Comparison of ENCODE assay signal across 17 cellular contexts in genomic region chr15:75037685-75038084, GRCh38. TPM values are rescaled to one million over a fixed set of nuclear protein-coding genes. Genes with fewer than 3 reads are reported as not detected.
DNase-seq lines count a peak whose midpoint lies in the region; ATAC-seq and TF ChIP-seq lines count a peak whose summit lies in the region.
"Had no signal": no experiment of that assay in that cellular context is flagged by ENCODE, and none has a peak within 500 bp of the region (broad histone marks: within the 10 kb centered on the region; RNA-seq: fewer than 3 reads in every experiment).

No MANE protein-coding gene starts in this region.

- CTCF ChIA-PET in HCT116 (lab: Charles Lee), result interaction anchor here (0.6 to 2.4 kb wide), 5 partner anchors 8 to 270 kb away, joined by 3 to 13 read pairs (median 3); partner anchors contain the start of gene C15orf39
- CTCF ChIA-PET in activated CD8-positive, alpha-beta T cell treated with anti-CD3 and anti-CD28 coated beads for 36 hours (lab: Charles Lee), result interaction anchor here (1.5 to 2.2 kb wide), 3 partner anchors 8 to 167 kb away, joined by 7 to 10 read pairs (median 9); partner anchors contain the start of gene C15orf39

- H3K27ac Mint-ChIP-seq in activated CD8-positive, alpha-beta T cell treated with anti-CD3 and anti-CD28 coated beads for 36 hours, result peak overlapping the region; percentile 71

- H2BK120ac ChIP-seq in neuronal stem cell (ENCODE audit: low read depth, low read length), result no peak overlapping the region

- no peak overlapping the region for H2BK12ac ChIP-seq in neuronal stem cell (ENCODE audit: low read length)

- no peak for TF ChIP-seq RAD21 in HCT116 (IDR thresholded peaks at IDR 0.05; ENCODE audit: low read depth)

- POLR2A ChIA-PET in HCT116 (lab: Charles Lee), result interaction anchor here (1.3 to 1.8 kb wide), 4 partner anchors 161 to 167 kb away, joined by 3 to 7 read pairs (median 5); partner anchors contain the start of gene C15orf39
- POLR2A ChIA-PET in activated CD8-positive, alpha-beta T cell treated with anti-CD3 and anti-CD28 coated beads for 36 hours (lab: Charles Lee), result interaction anchor here (0.7 to 1.6 kb wide), 3 partner anchors 13 to 164 kb away, joined by 3 to 6 read pairs (median 4); partner anchors contain the start of genes C15orf39 and PPCDC

- no peak overlapping the region for H2BK15ac ChIP-seq in neuronal stem cell (ENCODE audit: low read length)

- no peak overlapping the region for H3K18ac ChIP-seq in neuronal stem cell (ENCODE audit: low read length)

- peaks cover 34% of the 10 kb centered on the region for H3K4me1 Mint-ChIP-seq in activated CD8-positive, alpha-beta T cell treated with anti-CD3 and anti-CD28 coated beads for 36 hours (ENCODE audit: low read depth)

- H4K8ac ChIP-seq in neuronal stem cell (ENCODE audit: low read depth, low read length), result no peak overlapping the region

- H4K91ac ChIP-seq in neuronal stem cell (ENCODE audit: low read depth, low read length, poor library complexity), result no peak overlapping the region

- H3K4me1 ChIP-seq in BLaER1 treated with 17β-estradiol and CSF1 and Interleukin-3, amounts not matched to agents 10 nM and 100 nM, result peaks cover 45 to 99% (median 72%) of the 10 kb centered on the region in 10 experiments
- H3K4me1 ChIP-seq in HCT116 (ENCODE audit: control insufficient read depth in 1 of 2, insufficient read depth in 2 of 2, low read length in 2 of 2), result peaks cover 43 to 55% of the 10 kb centered on the region in 2 experiments
- H3K4me1 ChIP-seq in neuronal stem cell (ENCODE audit: control insufficient read depth in 2 of 2, insufficient read depth in 1 of 2, low read depth in 1 of 2, low read length in 2 of 2), result no peaks in the 10 kb centered on the region
- H3K4me1 ChIP-seq: prostate gland had no signal

- RAD21 ChIA-PET in HCT116 (lab: Charles Lee; ENCODE audit: low non-redundant PET in 1 of 2, low total read pairs in 2 of 2, uncharacterized antibody in 2 of 2, unreplicated experiment in 2 of 2), result interaction anchor here in 1 of 2 experiments (0.8 kb wide), 1 partner anchor 29 kb away, joined by 3 read pairs; no protein-coding TSS in a partner anchor

- H3K4me2 ChIP-seq in BLaER1 treated with 17β-estradiol and CSF1 and Interleukin-3, amounts not matched to agents 10 nM and 100 nM, result peak overlapping the region; percentile 0 to 82 (median 62); a peak in 19 of 22 replicates
- H3K4me2 ChIP-seq in HCT116 (ENCODE audit: low read length) (peak overlapping the region; percentile 67), neuronal stem cell (ENCODE audit: insufficient read depth, low read length, poor library complexity, severe bottlenecking) (no peak overlapping the region)

- no peaks in the 10 kb centered on the region for H3K9me2 ChIP-seq in HCT116 (ENCODE audit: insufficient read depth)

- no peak overlapping the region for H3K4ac ChIP-seq in neuronal stem cell (ENCODE audit: low read length)

- BruUV-seq in HCT116 (replicated peaks; lab: Mats Ljungman, UMichigan), result no TSS peak

- peak; percentile 51 for ATAC-seq in HCT116
- ATAC-seq in activated CD8-positive, alpha-beta T cell treated with anti-CD3 and anti-CD28 coated beads for 36 hours, result peak; percentile 76
- no peak for ATAC-seq in GM21381 (IDR thresholded peaks at IDR 0.05; ENCODE audit: unreplicated experiment)
- no peak for ATAC-seq in GM21619 (IDR thresholded peaks at IDR 0.05; ENCODE audit: unreplicated experiment)
- ATAC-seq in GM21786 (IDR thresholded peaks at IDR 0.05; ENCODE audit: unreplicated experiment), result no peak

- H3K9me3 ChIP-seq in BLaER1 treated with 17β-estradiol and CSF1 and Interleukin-3, amounts not matched to agents 10 nM and 100 nM (replicated peaks in 1 of 11), result peaks cover 0 to 3% (median 0%) of the 10 kb centered on the region in 11 experiments; a peak in 2 of 22 replicates
- no peaks in the 10 kb centered on the region for H3K9me3 ChIP-seq in HCT116 (ENCODE audit: control insufficient read depth in 1 of 2, insufficient read depth in 1 of 2, low read depth in 1 of 2, low read length in 2 of 2)
- no peaks in the 10 kb centered on the region for H3K9me3 ChIP-seq in neuronal stem cell (replicated peaks in 1 of 2; ENCODE audit: control insufficient read depth in 2 of 2, insufficient read depth in 1 of 2, low read depth in 1 of 2, low read length in 2 of 2)
- H3K9me3 ChIP-seq: BE2C, left ventricle myocardium inferior, MG63, prostate gland, suprapubic skin had no signal

- H3K36me3 ChIP-seq in BLaER1 treated with 17β-estradiol and CSF1 and Interleukin-3, amounts not matched to agents 10 nM and 100 nM, result peaks cover 0 to 14% (median 5%) of the 10 kb centered on the region in 11 experiments; a peak in 4 of 22 replicates
- H3K36me3 ChIP-seq in HCT116 (ENCODE audit: control insufficient read depth in 1 of 2, insufficient read depth in 2 of 2, low read length in 2 of 2) (peaks cover 0 to 3% of the 10 kb centered on the region in 2 experiments; a peak in 1 of 4 replicates), neuronal stem cell (replicated peaks in 1 of 2; ENCODE audit: control insufficient read depth in 2 of 2, insufficient read depth in 2 of 2, low read length in 2 of 2) (peaks cover 1 to 49% of the 10 kb centered on the region in 2 donors)
- H3K36me3 ChIP-seq: BE2C, left ventricle myocardium inferior, prostate gland, suprapubic skin had no signal

- no peak overlapping the region for H2BK5ac ChIP-seq in neuronal stem cell (ENCODE audit: low read length)

- WGBS in neuronal stem cell (ENCODE audit: extremely low coverage in 2 of 2, insufficient read length in 2 of 2, insufficient replicate concordance in 1 of 2), 2 donors, result no CpG with 5 or more reads among the region's 6 CpGs

- H3K23ac ChIP-seq in neuronal stem cell (ENCODE audit: low read depth, low read length, poor library complexity), result no peak overlapping the region

- no peak overlapping the region for H2AK5ac ChIP-seq in neuronal stem cell (ENCODE audit: low read depth, low read length)

- H3K79me2 ChIP-seq in HCT116 (ENCODE audit: insufficient read depth, low read length), result peaks cover 30% of the 10 kb centered on the region

- H3K9ac ChIP-seq in BLaER1 treated with 17β-estradiol and CSF1 and Interleukin-3, amounts not matched to agents 10 nM and 100 nM, result 0 out of 22 replicates have a peak overlapping the region, but pooled peaks of 1 of the 11 experiments have one; percentile 5
- no peak overlapping the region for H3K9ac ChIP-seq in HCT116 (ENCODE audit: low read length)
- no peak overlapping the region for H3K9ac ChIP-seq in neuronal stem cell (ENCODE audit: low read depth, low read length, poor library complexity)

- no peaks in the 10 kb centered on the region; a peak in 2 of 22 replicates for H4K20me1 ChIP-seq in BLaER1 treated with 17β-estradiol and CSF1 and Interleukin-3, amounts not matched to agents 10 nM and 100 nM
- no peaks in the 10 kb centered on the region for H4K20me1 ChIP-seq in HCT116 (ENCODE audit: insufficient read depth)

- no peak overlapping the region for H3K14ac ChIP-seq in neuronal stem cell (ENCODE audit: low read length)

- intact Hi-C loops in HCT116 (cut with micrococcal nuclease), result loop anchor here (5.0 kb wide), 1 partner anchor 70 kb away; no protein-coding TSS in a partner anchor
- intact Hi-C loops in activated CD8-positive, alpha-beta T cell treated with anti-CD3 and anti-CD28 coated beads for 36 hours (cut with micrococcal nuclease), result no loop called here

- peak overlapping the region in 4 of 11 experiments; percentile 3 to 23 (median 16); a peak in 6 of 22 replicates for H3K27ac ChIP-seq in BLaER1 treated with 17β-estradiol and CSF1 and Interleukin-3, amounts not matched to agents 10 nM and 100 nM
- no peak overlapping the region for H3K27ac ChIP-seq in HCT116 (ENCODE audit: low read depth, low read length)
- no peak overlapping the region for H3K27ac ChIP-seq in neuronal stem cell (replicated peaks; ENCODE audit: low read length)
- H3K27ac ChIP-seq: left ventricle myocardium inferior, prostate gland had no signal

- no peak overlapping the region for H2AFZ ChIP-seq in HCT116 (ENCODE audit: low read depth, low read length, poor library complexity, severe bottlenecking)
- H2AFZ ChIP-seq in neuronal stem cell (ENCODE audit: low read length), result no peak overlapping the region

- no peaks in the 10 kb centered on the region for H3K27me3 Mint-ChIP-seq in activated CD8-positive, alpha-beta T cell treated with anti-CD3 and anti-CD28 coated beads for 36 hours

- TF ChIP-seq CTCF in HCT116 (IDR thresholded peaks at IDR 0.05 in 2 of 3, conservative IDR thresholded peaks at IDR 0.05 in 1 of 3; ENCODE audit: borderline replicate concordance in 1 of 3, insufficient read depth in 1 of 3, low read depth in 2 of 3, low read length in 2 of 3) (no peak), fibroblast of pulmonary artery (IDR thresholded peaks at IDR 0.05; ENCODE audit: low read length, missing control alignments) (no peak)
- TF ChIP-seq CTCF in activated CD8-positive, alpha-beta T cell treated with anti-CD3 and anti-CD28 coated beads for 36 hours (IDR thresholded peaks at IDR 0.05), result no peak

- H3K4me3 ChIP-seq in BLaER1 treated with 17β-estradiol and CSF1 and Interleukin-3, amounts not matched to agents 10 nM and 100 nM, result peak overlapping the region in 1 of 10 experiments; percentile 26; a peak in 2 of 20 replicates
- H3K4me3 ChIP-seq in HCT116 (replicated peaks in 1 of 2; ENCODE audit: low read depth in 1 of 2, low read length in 2 of 2) (0 out of 4 replicates have a peak overlapping the region, but pooled peaks of 1 of the 2 experiments have one; percentile 2), fibroblast of pulmonary artery (replicated peaks; ENCODE audit: low read depth, low read length) (no peak overlapping the region), neuronal stem cell (ENCODE audit: low read length in 2 of 2) (no peak overlapping the region)
- H3K4me3 ChIP-seq: left ventricle myocardium inferior, MG63, prostate gland, suprapubic skin had no signal

- no peak overlapping the region for H3K4me3 Mint-ChIP-seq in activated CD8-positive, alpha-beta T cell treated with anti-CD3 and anti-CD28 coated beads for 36 hours

- no peak for TF ChIP-seq POLR2A in HCT116 (IDR thresholded peaks at IDR 0.05; ENCODE audit: borderline replicate concordance, extremely low read depth, insufficient read depth, insufficient read length)

- H3K79me1 ChIP-seq in neuronal stem cell (ENCODE audit: low read depth, low read length), result peaks cover 3% of the 10 kb centered on the region

- H3K9me3 Mint-ChIP-seq in activated CD8-positive, alpha-beta T cell treated with anti-CD3 and anti-CD28 coated beads for 36 hours, result no peaks in the 10 kb centered on the region

- DNase-seq in HCT116 (ENCODE audit: low read depth, low spot score) (no peak), fibroblast of pulmonary artery (ENCODE audit: low read depth) (peak; percentile 45), neuronal stem cell (ENCODE audit: low spot score) (no peak)
- DNase-seq in activated CD8-positive, alpha-beta T cell treated with anti-CD3 and anti-CD28 coated beads for 36 hours, result peak; percentile 60
- DNase-seq: BE2C; DMS79 treated with DMSO at 0.1 percent for 48 hours; hypothalamus; left ventricle myocardium inferior; MG63; SIG-M5; stimulated activated CD4-positive, alpha-beta T cell treated with anti-CD3 and anti-CD28 coated beads, Interleukin-12 subunit alpha, Interleukin-12 subunit beta, amount 100 ng/mL, for 4 hours had no signal

- peaks cover 18% of the 10 kb centered on the region for H3K36me3 Mint-ChIP-seq in activated CD8-positive, alpha-beta T cell treated with anti-CD3 and anti-CD28 coated beads for 36 hours (ENCODE audit: low read depth)

- H3K27me3 ChIP-seq in BLaER1 treated with 17β-estradiol and CSF1 and Interleukin-3, amounts not matched to agents 10 nM and 100 nM, result no peaks in the 10 kb centered on the region
- H3K27me3 ChIP-seq in HCT116 (ENCODE audit: insufficient read depth, low read length) (no peaks in the 10 kb centered on the region), neuronal stem cell (ENCODE audit: control insufficient read depth in 3 of 3, insufficient read depth in 3 of 3, low read depth in 1 of 3, low read length in 3 of 3) (no peaks in the 10 kb centered on the region)
- H3K27me3 ChIP-seq: BE2C, MG63, suprapubic skin had no signal

RNA-seq across cellular contexts. Expression of gene PPCDC, which starts 14.3 kb away (rescaled TPM):
- 18.0 TPM for total RNA-seq in HCT116 (2021; ENCODE audit: unreplicated experiment)
- 18.7 and 23.5 TPM in 2 replicates for polyA plus RNA-seq in HCT116 (2012)
- total RNA-seq in activated CD8-positive, alpha-beta T cell treated with anti-CD3 and anti-CD28 coated beads for 36 hours, result 10 to 100 TPM; 25.7 to 26.6 TPM
- 6.1 TPM for polyA plus RNA-seq in neuronal stem cell (2013, experiment 1 of 2)
- polyA plus RNA-seq in neuronal stem cell (2013, experiment 2 of 2), result 6.0 TPM

RNA-seq across cellular contexts. Expression of gene SCAMP5, which starts 42.3 kb away (rescaled TPM):
- 6.2 TPM for total RNA-seq in HCT116 (2021; ENCODE audit: unreplicated experiment)
- 5.6 and 7.4 TPM in 2 replicates for polyA plus RNA-seq in HCT116 (2012)
- 1 to 10 TPM in 1 of 2 experiments, under 1 TPM in 1; 0.65 to 1.1 TPM for total RNA-seq in activated CD8-positive, alpha-beta T cell treated with anti-CD3 and anti-CD28 coated beads for 36 hours
- polyA plus RNA-seq in neuronal stem cell (2013, experiment 1 of 2), result 28.0 TPM
- polyA plus RNA-seq in neuronal stem cell (2013, experiment 2 of 2), result 27.3 TPM

Comparison
In these comparisons a context has a peak if more than half of its experiments do, and no peak if none do; other contexts are left out.
1. ATAC-seq: peak in HCT116 (single experiment) and activated CD8-positive, alpha-beta T cell treated with anti-CD3 and anti-CD28 coated beads for 36 hours (single experiment); none in GM21381 (single experiment), GM21619 (single experiment) and GM21786 (single experiment).
2. DNase-seq: peak in activated CD8-positive, alpha-beta T cell treated with anti-CD3 and anti-CD28 coated beads for 36 hours (single experiment) and fibroblast of pulmonary artery (single experiment); none in HCT116 (single experiment) and neuronal stem cell (single experiment).